Comparison of ENCODE assay signal across 22 cellular contexts in genomic region chr9:113926211-113926610, GRCh38.
"Had no signal": no experiment of that assay in that cellular context is flagged by ENCODE, and none has a peak within 500 bp of the region (broad histone marks: within the 10 kb centered on the region; RNA-seq: fewer than 3 reads in every experiment).

No MANE protein-coding gene starts in this region.

- H3K4me3 ChIP-seq: colonic mucosa, coronary artery, dorsolateral prefrontal cortex, esophagus muscularis mucosa, esophagus squamous epithelium, gastrocnemius medialis, gastroesophageal sphincter, heart left ventricle, heart right ventricle had no signal

- DNase-seq: colonic mucosa; cortex of kidney; dermis blood vessel endothelial cell; dorsolateral prefrontal cortex; effector CD4-positive, alpha-beta T cell; effector CD8-positive, alpha-beta T cell; effector memory CD4-positive, alpha-beta T cell; effector memory CD8-positive, alpha-beta T cell; erythroblast; esophagus squamous epithelium; foreskin fibroblast; foreskin keratinocyte; foreskin melanocyte; gastrocnemius medialis; glutamatergic neuron; head of caudate nucleus; heart left ventricle; heart right ventricle had no signal

- H3K36me3 ChIP-seq: colonic mucosa, esophagus muscularis mucosa, esophagus squamous epithelium, gastrocnemius medialis, gastroesophageal sphincter, heart left ventricle, heart right ventricle had no signal

- H3K27ac ChIP-seq: colonic mucosa, coronary artery, dorsolateral prefrontal cortex, epithelial cell of prostate, esophagus muscularis mucosa, esophagus squamous epithelium, foreskin keratinocyte, gastrocnemius medialis, gastroesophageal sphincter, heart left ventricle, heart right ventricle had no signal

- H3K4me1 ChIP-seq: colonic mucosa, gastrocnemius medialis had no signal

- H3K9me3 ChIP-seq: colonic mucosa, gastrocnemius medialis had no signal
